20 cellular contexts compared by ENCODE assay signal in the genomic region with DNA sequence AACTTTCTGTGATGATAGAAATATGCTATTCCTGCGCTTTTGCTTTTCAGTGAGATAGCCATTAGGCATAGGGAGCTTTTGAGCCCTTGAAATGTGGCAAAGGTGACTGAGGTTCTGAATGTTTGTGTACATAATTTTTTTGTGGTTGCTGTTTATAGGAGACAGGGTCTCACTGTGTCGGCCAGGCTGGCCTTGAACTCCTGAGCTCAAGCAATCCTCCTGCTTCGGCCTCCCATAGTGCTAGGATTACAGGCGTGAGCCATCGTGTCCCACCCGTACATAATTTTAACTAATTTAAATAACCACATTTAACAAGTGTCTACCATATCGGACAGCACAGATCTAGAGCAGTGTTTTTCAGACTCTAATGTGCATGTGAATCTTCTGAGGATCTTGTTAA. TPM values are rescaled to one million over a fixed set of nuclear protein-coding genes. Genes with fewer than 3 reads are reported as not detected.
DNase-seq lines count a peak whose midpoint lies in the region; ATAC-seq lines count a peak whose summit lies in the region.
"Had no signal": no experiment of that assay in that cellular context is flagged by ENCODE, and none has a peak within 500 bp of the region (broad histone marks: within the 10 kb centered on the region; RNA-seq: fewer than 3 reads in every experiment).

No MANE protein-coding gene starts in this region.

- peak overlapping the region; percentile 2 for H3K27ac ChIP-seq in CD4-positive, CD25-positive, alpha-beta regulatory T cell (ENCODE audit: insufficient read depth, low read length, poor library complexity, severe bottlenecking)
- H3K27ac ChIP-seq in naive thymus-derived CD4-positive, alpha-beta T cell (ENCODE audit: low read depth, low read length): peak overlapping the region; percentile 38
- H3K27ac ChIP-seq: BLaER1 treated with 17β-estradiol and CSF1 and Interleukin-3, amounts not matched to agents 10 nM and 100 nM had no signal

- POLR2A ChIA-PET in naive thymus-derived CD4-positive, alpha-beta T cell (lab: Charles Lee): interaction anchor here (1.5 to 2.6 kb wide), 3 partner anchors 9 to 224 kb away, joined by 7 to 12 read pairs (median 7); a partner anchor contains a TSS

- H3K4me1 Mint-ChIP-seq in activated T-cell treated with anti-CD3 and anti-CD28 coated beads, Interleukin-2, amount 50 U/mL, for 24 hours (ENCODE audit: low read depth): peaks cover 43% of the 10 kb centered on the region
- peaks cover 9% of the 10 kb centered on the region for H3K4me1 Mint-ChIP-seq in activated T-cell treated with anti-CD3 and anti-CD28 coated beads, Interleukin-2, amount 50 U/mL, for 72 hours (ENCODE audit: low read depth)
- peaks cover 11 to 54% (median 19%) of the 10 kb centered on the region in 4 donors for H3K4me1 Mint-ChIP-seq in CD4-positive, CD25-positive, alpha-beta regulatory T cell
- peaks cover 15 to 75% (median 55%) of the 10 kb centered on the region in 7 donors for H3K4me1 Mint-ChIP-seq in naive thymus-derived CD4-positive, alpha-beta T cell

- peaks cover 23% of the 10 kb centered on the region for H3K36me3 ChIP-seq in CD4-positive, CD25-positive, alpha-beta regulatory T cell (ENCODE audit: control insufficient read depth, insufficient read depth, low read length)
- H3K36me3 ChIP-seq in naive thymus-derived CD4-positive, alpha-beta T cell (ENCODE audit: control insufficient read depth in 2 of 3, insufficient read depth in 3 of 3, low read length in 3 of 3): peaks cover 0 to 8% (median 0%) of the 10 kb centered on the region in 3 experiments

- intact Hi-C loops in naive thymus-derived CD4-positive, alpha-beta T cell (cut with micrococcal nuclease): loop anchor here in 1 of 2 donors (1.0 to 5.0 kb wide), 2 partner anchors 10 to 41 kb away; no protein-coding TSS in a partner anchor

- H3K4me3 Mint-ChIP-seq in activated T-cell treated with anti-CD3 and anti-CD28 coated beads, Interleukin-2, amount 50 U/mL, for 24 hours: no peak overlapping the region
- no peak overlapping the region for H3K4me3 Mint-ChIP-seq in activated T-cell treated with anti-CD3 and anti-CD28 coated beads, Interleukin-2, amount 50 U/mL, for 72 hours
- no peak overlapping the region for H3K4me3 Mint-ChIP-seq in CD4-positive, CD25-positive, alpha-beta regulatory T cell
- peak overlapping the region in 4 of 10 donors; percentile 11 to 66 (median 31) for H3K4me3 Mint-ChIP-seq in naive thymus-derived CD4-positive, alpha-beta T cell

- H3K27ac Mint-ChIP-seq in activated T-cell treated with anti-CD3 and anti-CD28 coated beads, Interleukin-2, amount 50 U/mL, for 24 hours: peak overlapping the region; percentile 47
- H3K27ac Mint-ChIP-seq in activated T-cell treated with anti-CD3 and anti-CD28 coated beads, Interleukin-2, amount 50 U/mL, for 72 hours: no peak overlapping the region
- peak overlapping the region in 1 of 3 donors; percentile 42 for H3K27ac Mint-ChIP-seq in CD4-positive, CD25-positive, alpha-beta regulatory T cell
- H3K27ac Mint-ChIP-seq in naive thymus-derived CD4-positive, alpha-beta T cell: peak overlapping the region in 8 of 9 donors; percentile 31 to 88 (median 79)

- ATAC-seq in activated T-cell treated with anti-CD3 and anti-CD28 coated beads, Interleukin-2, amount 50 U/mL, for 72 hours (replicated peaks in 1 of 2): no peak
- ATAC-seq in CD4-positive, CD25-positive, alpha-beta regulatory T cell (ENCODE audit: low read depth in 2 of 2): no peak
- no peak for ATAC-seq in naive thymus-derived CD4-positive, alpha-beta T cell
- ATAC-seq in GM19395 (IDR thresholded peaks at IDR 0.05; ENCODE audit: unreplicated experiment): no peak
- ATAC-seq: PC-3 had no signal

- H3K9me3 Mint-ChIP-seq in activated T-cell treated with anti-CD3 and anti-CD28 coated beads, Interleukin-2, amount 50 U/mL, for 24 hours: peaks cover 2% of the 10 kb centered on the region
- H3K9me3 Mint-ChIP-seq in activated T-cell treated with anti-CD3 and anti-CD28 coated beads, Interleukin-2, amount 50 U/mL, for 72 hours: no peaks in the 10 kb centered on the region
- peaks cover 0 to under 1% (median 0%) of the 10 kb centered on the region in 7 donors for H3K9me3 Mint-ChIP-seq in CD4-positive, CD25-positive, alpha-beta regulatory T cell
- peaks cover 0 to 21% (median 4%) of the 10 kb centered on the region in 11 donors for H3K9me3 Mint-ChIP-seq in naive thymus-derived CD4-positive, alpha-beta T cell

- DNase-seq in activated T-cell treated with anti-CD3 and anti-CD28 coated beads, Interleukin-2, amount 50 U/mL, for 24 hours: no peak
- DNase-seq in activated T-cell treated with anti-CD3 and anti-CD28 coated beads, Interleukin-2, amount 50 U/mL, for 72 hours: no peak
- DNase-seq in CD4-positive, CD25-positive, alpha-beta regulatory T cell: no peak
- peak; percentile 10 for DNase-seq in GM03348 (ENCODE audit: low spot score)
- DNase-seq in naive thymus-derived CD4-positive, alpha-beta T cell: no peak
- DNase-seq in putamen (ENCODE audit: low spot score): no peak
- DNase-seq: DMS153; HCEC 1CT; NCI-H1048; NCI-H1417; NCI-H1694; NCI-H2029 treated with DMSO at 0.1 percent for 48 hours; NCI-H446 treated with DMSO at 0.1 percent for 48 hours; NCI-H526; NCI-H82; NK-92 treated with Interleukin-12 subunit alpha and Interleukin-12 subunit beta, amount 100 ng/mL, for 24 hours; PC-3; SK-N-SH had no signal

- H3K27me3 ChIP-seq in CD4-positive, CD25-positive, alpha-beta regulatory T cell (ENCODE audit: control insufficient read depth, insufficient read depth, low read length): no peaks in the 10 kb centered on the region
- H3K27me3 ChIP-seq in naive thymus-derived CD4-positive, alpha-beta T cell (ENCODE audit: control insufficient read depth in 2 of 2, insufficient read depth in 2 of 2, low read length in 2 of 2): no peaks in the 10 kb centered on the region
- H3K27me3 ChIP-seq: BLaER1 treated with 17β-estradiol and CSF1 and Interleukin-3, amounts not matched to agents 10 nM and 100 nM had no signal

- H3K9me3 ChIP-seq in CD4-positive, CD25-positive, alpha-beta regulatory T cell (ENCODE audit: control insufficient read depth in 2 of 2, low read length in 2 of 2): peaks cover 0 to 6% of the 10 kb centered on the region in 2 experiments
- peaks cover 0 to 2% (median 0%) of the 10 kb centered on the region in 3 experiments for H3K9me3 ChIP-seq in naive thymus-derived CD4-positive, alpha-beta T cell (ENCODE audit: control insufficient read depth in 2 of 3, low read length in 3 of 3)
- H3K9me3 ChIP-seq: SK-N-SH had no signal

- CTCF ChIA-PET in naive thymus-derived CD4-positive, alpha-beta T cell (lab: Charles Lee): interaction anchor here (1.3 to 2.4 kb wide), 4 partner anchors 28 to 110 kb away, joined by 3 to 14 read pairs (median 10); a partner anchor contains a TSS

- H3K4me1 ChIP-seq in CD4-positive, CD25-positive, alpha-beta regulatory T cell (ENCODE audit: control insufficient read depth, insufficient read depth, low read length, poor library complexity, severe bottlenecking): peaks cover 4% of the 10 kb centered on the region
- H3K4me1 ChIP-seq in naive thymus-derived CD4-positive, alpha-beta T cell (ENCODE audit: control insufficient read depth in 2 of 2, insufficient read depth in 2 of 2, low read length in 2 of 2): peaks cover 0 to 29% of the 10 kb centered on the region in 2 donors
- H3K4me1 ChIP-seq: BLaER1 treated with 17β-estradiol and CSF1 and Interleukin-3, amounts not matched to agents 10 nM and 100 nM had no signal

- H3K27me3 Mint-ChIP-seq in activated T-cell treated with anti-CD3 and anti-CD28 coated beads, Interleukin-2, amount 50 U/mL, for 24 hours: no peaks in the 10 kb centered on the region
- no peaks in the 10 kb centered on the region for H3K27me3 Mint-ChIP-seq in activated T-cell treated with anti-CD3 and anti-CD28 coated beads, Interleukin-2, amount 50 U/mL, for 72 hours (ENCODE audit: low read depth)
- H3K27me3 Mint-ChIP-seq in CD4-positive, CD25-positive, alpha-beta regulatory T cell: no peaks in the 10 kb centered on the region
- no peaks in the 10 kb centered on the region for H3K27me3 Mint-ChIP-seq in naive thymus-derived CD4-positive, alpha-beta T cell

- H3K36me3 Mint-ChIP-seq in activated T-cell treated with anti-CD3 and anti-CD28 coated beads, Interleukin-2, amount 50 U/mL, for 24 hours (ENCODE audit: low read depth): peaks cover 44% of the 10 kb centered on the region
- peaks cover 1% of the 10 kb centered on the region in 2 donors for H3K36me3 Mint-ChIP-seq in activated T-cell treated with anti-CD3 and anti-CD28 coated beads, Interleukin-2, amount 50 U/mL, for 72 hours (ENCODE audit: insufficient read depth in 2 of 2)
- peaks cover 13% of the 10 kb centered on the region for H3K36me3 Mint-ChIP-seq in CD4-positive, CD25-positive, alpha-beta regulatory T cell
- H3K36me3 Mint-ChIP-seq in naive thymus-derived CD4-positive, alpha-beta T cell: peaks cover 0 to 23% (median 22%) of the 10 kb centered on the region in 5 donors

- no peak overlapping the region for H3K4me3 ChIP-seq in CD4-positive, CD25-positive, alpha-beta regulatory T cell (ENCODE audit: low read depth, low read length)
- H3K4me3 ChIP-seq in naive thymus-derived CD4-positive, alpha-beta T cell (ENCODE audit: low read length): no peak overlapping the region
- H3K4me3 ChIP-seq: BLaER1 treated with 17β-estradiol and CSF1 and Interleukin-3, amounts not matched to agents 10 nM and 100 nM had no signal

RNA-seq across cellular contexts. Expression of a gene that starts 45.4 kb away (rescaled TPM):
- 10 to 100 TPM; 25.1 to 30.3 TPM for total RNA-seq in activated T-cell treated with anti-CD3 and anti-CD28 coated beads, Interleukin-2, amount 50 U/mL, for 72 hours
- total RNA-seq in CD4-positive, CD25-positive, alpha-beta regulatory T cell: 21.9 TPM
- 10 to 100 TPM; 64.5 to 88.4 (median 72.7) TPM for polyA plus RNA-seq in CD4-positive, CD25-positive, alpha-beta regulatory T cell
- total RNA-seq in naive thymus-derived CD4-positive, alpha-beta T cell: 10 to 100 TPM in 4 of 5 experiments, 1 to 10 TPM in 1; 9.3 to 29.9 (median 23.6) TPM
- 10 to 100 TPM; 63.1 to 85.8 TPM for polyA plus RNA-seq in naive thymus-derived CD4-positive, alpha-beta T cell
